Comparison of ENCODE assay signal across 24 cellular contexts in genomic region chr7:105088456-105088855, GRCh38.
DNase-seq lines count a peak whose midpoint lies in the region; ATAC-seq and TF ChIP-seq lines count a peak whose summit lies in the region.
"Had no signal": no experiment of that assay in that cellular context is flagged by ENCODE, and none has a peak within 500 bp of the region (broad histone marks: within the 10 kb centered on the region; RNA-seq: fewer than 3 reads in every experiment).

No MANE protein-coding gene starts in this region.

- H3K4me1 ChIP-seq in CD4-positive, alpha-beta memory T cell (ENCODE audit: insufficient read depth, low read length), result no peaks in the 10 kb centered on the region
- H3K4me1 ChIP-seq: suprapubic skin had no signal

- H3K9me3 Mint-ChIP-seq in activated CD4-positive, alpha-beta T cell treated with anti-CD3 and anti-CD28 coated beads, Interleukin-2, amount 10 ng/mL, durations not matched to agents 24 days and 14 days, result no peaks in the 10 kb centered on the region
- peaks cover 0 to 1% (median 0%) of the 10 kb centered on the region in 8 donors for H3K9me3 Mint-ChIP-seq in CD4-positive, alpha-beta memory T cell
- H3K9me3 Mint-ChIP-seq in activated naive CD8-positive, alpha-beta T cell (ENCODE audit: low read depth), result no peaks in the 10 kb centered on the region
- H3K9me3 Mint-ChIP-seq in natural killer cell, result no peaks in the 10 kb centered on the region
- H3K9me3 Mint-ChIP-seq: activated naive CD8-positive, alpha-beta T cell treated with anti-CD3 and anti-CD28 coated beads, Interleukin-2, amount 10 ng/mL, durations not matched to agents 7 days and 5 days had no signal

- H3K27me3 Mint-ChIP-seq in activated CD4-positive, alpha-beta T cell treated with anti-CD3 and anti-CD28 coated beads, Interleukin-2, amount 10 ng/mL, durations not matched to agents 24 days and 14 days, result no peaks in the 10 kb centered on the region
- no peaks in the 10 kb centered on the region for H3K27me3 Mint-ChIP-seq in CD4-positive, alpha-beta memory T cell
- H3K27me3 Mint-ChIP-seq in activated naive CD8-positive, alpha-beta T cell, result no peaks in the 10 kb centered on the region
- no peaks in the 10 kb centered on the region for H3K27me3 Mint-ChIP-seq in natural killer cell (ENCODE audit: low read depth in 2 of 2)
- H3K27me3 Mint-ChIP-seq: activated naive CD8-positive, alpha-beta T cell treated with anti-CD3 and anti-CD28 coated beads, Interleukin-2, amount 10 ng/mL, durations not matched to agents 7 days and 5 days had no signal

- CTCF ChIA-PET in CD4-positive, alpha-beta memory T cell (lab: Charles Lee; ENCODE audit: partially characterized antibody), result interaction anchor here (2.0 kb wide), 1 partner anchor 10 kb away, joined by 5 read pairs; no protein-coding TSS in a partner anchor

- no peak for TF ChIP-seq CTCF in natural killer cell (IDR thresholded peaks at IDR 0.05)

- H3K27ac Mint-ChIP-seq in activated CD4-positive, alpha-beta T cell treated with anti-CD3 and anti-CD28 coated beads, Interleukin-2, amount 10 ng/mL, durations not matched to agents 24 days and 14 days, result peak overlapping the region; percentile 34
- H3K27ac Mint-ChIP-seq in CD4-positive, alpha-beta memory T cell, result peak overlapping the region in 5 of 7 donors; percentile 4 to 72 (median 20)
- peak overlapping the region; percentile 52 for H3K27ac Mint-ChIP-seq in activated naive CD8-positive, alpha-beta T cell
- H3K27ac Mint-ChIP-seq in natural killer cell, result peak overlapping the region; percentile 73 to 77
- H3K27ac Mint-ChIP-seq: activated naive CD8-positive, alpha-beta T cell treated with anti-CD3 and anti-CD28 coated beads, Interleukin-2, amount 10 ng/mL, durations not matched to agents 7 days and 5 days had no signal

- POLR2A ChIA-PET in CD4-positive, alpha-beta memory T cell (lab: Charles Lee; ENCODE audit: partially characterized antibody), result interaction anchor here (1.0 to 1.3 kb wide), 2 partner anchors 105 to 107 kb away, joined by 3 read pairs; no protein-coding TSS in a partner anchor

- H3K36me3 ChIP-seq in CD4-positive, alpha-beta memory T cell (ENCODE audit: insufficient read depth, low read length), result peaks cover 46% of the 10 kb centered on the region

- H3K36me3 Mint-ChIP-seq in activated CD4-positive, alpha-beta T cell treated with anti-CD3 and anti-CD28 coated beads, Interleukin-2, amount 10 ng/mL, durations not matched to agents 24 days and 14 days (ENCODE audit: low read depth), result peaks cover 49% of the 10 kb centered on the region
- peaks cover 40 to 72% of the 10 kb centered on the region in 2 donors for H3K36me3 Mint-ChIP-seq in CD4-positive, alpha-beta memory T cell
- peaks cover 12% of the 10 kb centered on the region for H3K36me3 Mint-ChIP-seq in activated naive CD8-positive, alpha-beta T cell
- peaks cover 5% of the 10 kb centered on the region for H3K36me3 Mint-ChIP-seq in natural killer cell

- no peak for DNase-seq in activated CD4-positive, alpha-beta T cell treated with anti-CD3 and anti-CD28 coated beads, Interleukin-2, amount 10 ng/mL, durations not matched to agents 24 days and 14 days
- DNase-seq in activated CD4-positive, alpha-beta T cell treated with anti-CD3 and anti-CD28 coated beads for 4 hours, result no peak
- no peak for DNase-seq in CD4-positive, alpha-beta memory T cell
- DNase-seq in natural killer cell (no peak), NCI-H748 treated with DMSO at 0.1 percent for 48 hours (lab: John Stamatoyannopoulos, UW) (no peak), NCI-H226 (no peak)
- DNase-seq: activated CD4-positive, alpha-beta T cell treated with anti-CD3 and anti-CD28 coated beads, Interleukin-2, amount 50 U/mL, for 48 hours; activated naive CD8-positive, alpha-beta T cell treated with anti-CD3 and anti-CD28 coated beads, Interleukin-2, amount 10 ng/mL, durations not matched to agents 7 days and 5 days; activated T-cell treated with anti-CD3 and anti-CD28 coated beads, Interleukin-2, amount 50 U/mL, for 48 hours; cerebellar nuclear complex; dorsolateral prefrontal cortex; heart right ventricle; NCI-H1694; NCI-H2171; NCI-H526; occipital lobe; stimulated activated CD4-positive, alpha-beta T cell treated with anti-CD3 and anti-CD28 coated beads, Interleukin-1b, Interleukin-23, amount 100 ng/mL, for 48 hours; T-helper 9 cell had no signal

- no peak overlapping the region for H3K27ac ChIP-seq in CD4-positive, alpha-beta memory T cell (ENCODE audit: low read depth, low read length)
- H3K27ac ChIP-seq: heart right ventricle, KMS-11, SK-N-MC, skin epidermis, suprapubic skin had no signal

- no peaks in the 10 kb centered on the region for H3K27me3 ChIP-seq in CD4-positive, alpha-beta memory T cell (ENCODE audit: insufficient read depth, low read length)
- H3K27me3 ChIP-seq: dorsolateral prefrontal cortex, heart right ventricle, suprapubic skin had no signal

- no peak overlapping the region for H3K4me3 Mint-ChIP-seq in activated CD4-positive, alpha-beta T cell treated with anti-CD3 and anti-CD28 coated beads, Interleukin-2, amount 10 ng/mL, durations not matched to agents 24 days and 14 days
- H3K4me3 Mint-ChIP-seq in CD4-positive, alpha-beta memory T cell, result peak overlapping the region in 1 of 8 donors; percentile 2
- no peak overlapping the region for H3K4me3 Mint-ChIP-seq in activated naive CD8-positive, alpha-beta T cell
- no peak overlapping the region for H3K4me3 Mint-ChIP-seq in natural killer cell
- H3K4me3 Mint-ChIP-seq: activated naive CD8-positive, alpha-beta T cell treated with anti-CD3 and anti-CD28 coated beads, Interleukin-2, amount 10 ng/mL, durations not matched to agents 7 days and 5 days had no signal

- H3K4me1 Mint-ChIP-seq in activated CD4-positive, alpha-beta T cell treated with anti-CD3 and anti-CD28 coated beads, Interleukin-2, amount 10 ng/mL, durations not matched to agents 24 days and 14 days, result peaks cover 15% of the 10 kb centered on the region
- H3K4me1 Mint-ChIP-seq in CD4-positive, alpha-beta memory T cell, result peaks cover 8 to 38% (median 15%) of the 10 kb centered on the region in 4 donors
- peaks cover 12% of the 10 kb centered on the region for H3K4me1 Mint-ChIP-seq in activated naive CD8-positive, alpha-beta T cell (ENCODE audit: low read depth)
- peaks cover 12 to 20% of the 10 kb centered on the region in 2 donors for H3K4me1 Mint-ChIP-seq in natural killer cell

- intact Hi-C loops in activated CD4-positive, alpha-beta T cell treated with anti-CD3 and anti-CD28 coated beads, Interleukin-2, amount 10 ng/mL, durations not matched to agents 24 days and 14 days (cut with micrococcal nuclease), result no loop called here
- intact Hi-C loops in CD4-positive, alpha-beta memory T cell (cut with micrococcal nuclease), result no loop called here
- intact Hi-C loops in natural killer cell (cut with micrococcal nuclease), result no loop called here

- H3K9me3 ChIP-seq in CD4-positive, alpha-beta memory T cell (ENCODE audit: control insufficient read depth in 1 of 2, low read length in 2 of 2), result no peaks in the 10 kb centered on the region
- H3K9me3 ChIP-seq: heart right ventricle, suprapubic skin had no signal

- ATAC-seq in natural killer cell, result no peak
- ATAC-seq in HG03159 (IDR thresholded peaks at IDR 0.05; ENCODE audit: unreplicated experiment), result no peak
- ATAC-seq: heart right ventricle had no signal

- no peak overlapping the region for H3K4me3 ChIP-seq in CD4-positive, alpha-beta memory T cell (ENCODE audit: low read length in 2 of 2)
- H3K4me3 ChIP-seq: dorsolateral prefrontal cortex, heart right ventricle, SK-N-MC, skin epidermis, suprapubic skin had no signal

Comparison
In these comparisons a context has a peak if more than half of its experiments do, and no peak if none do; other contexts are left out.
1. H3K27ac Mint-ChIP-seq: peak in every context shown above with its lines; median percentile 75 in natural killer cell; 52 in activated naive CD8-positive, alpha-beta T cell; 34 in activated CD4-positive, alpha-beta T cell treated with anti-CD3 and anti-CD28 coated beads, Interleukin-2, amount 10 ng/mL, durations not matched to agents 24 days and 14 days; 20 in CD4-positive, alpha-beta memory T cell.